23 cellular contexts compared by ENCODE assay signal in genomic region chr2:37764739-37765138, GRCh38.
DNase-seq lines count a peak whose midpoint lies in the region; TF ChIP-seq lines count a peak whose summit lies in the region.
"Had no signal": no experiment of that assay in that cellular context is flagged by ENCODE, and none has a peak within 500 bp of the region (broad histone marks: within the 10 kb centered on the region; RNA-seq: fewer than 3 reads in every experiment).

No MANE protein-coding gene starts in this region.

- H3K79me2 ChIP-seq in ACC112 (ENCODE audit: control insufficient read depth, insufficient read depth, low read length, unreplicated experiment), result no peaks in the 10 kb centered on the region
- no peaks in the 10 kb centered on the region for H3K79me2 ChIP-seq in Loucy (ENCODE audit: insufficient read depth, low read length)

- H3K27me3 ChIP-seq in ACC112 (ENCODE audit: insufficient read depth, low read length) (no peaks in the 10 kb centered on the region), Loucy (ENCODE audit: insufficient read depth, low read length, poor library complexity, severe bottlenecking) (no peaks in the 10 kb centered on the region)
- H3K27me3 ChIP-seq: ovary, testis had no signal

- H3K9me3 ChIP-seq in Loucy (ENCODE audit: insufficient read depth, low read depth, low read length), result peaks cover 1% of the 10 kb centered on the region; the same call in 1 of the 2 replicates
- H3K9me3 ChIP-seq: lower lobe of right lung, ovary, testis had no signal

- H3K9me3 Mint-ChIP-seq in mesothelial cell of epicardium, result no peaks in the 10 kb centered on the region
- H3K9me3 Mint-ChIP-seq: activated T-helper 17 cell treated with anti-CD3 and anti-CD28 coated beads, Interleukin-2, amount 50 U/mL, for 72 hours; GM23338 had no signal

- no peak for TF ChIP-seq CTCF in Loucy (conservative IDR thresholded peaks at IDR 0.05; ENCODE audit: low read length)
- TF ChIP-seq CTCF in cardiac fibroblast (IDR thresholded peaks at IDR 0.05; ENCODE audit: low read depth, low read length), result no peak
- TF ChIP-seq CTCF in mesothelial cell of epicardium (IDR thresholded peaks at IDR 0.05; ENCODE audit: unreplicated experiment), result no peak

- H3K4me2 ChIP-seq in Loucy (ENCODE audit: low read depth, low read length, poor library complexity, severe bottlenecking), result peak overlapping the region; percentile 54
- H3K4me2 ChIP-seq: GM23338 had no signal

- H3K4me1 Mint-ChIP-seq in mesothelial cell of epicardium, result peaks cover 59% of the 10 kb centered on the region
- H3K4me1 Mint-ChIP-seq: activated T-helper 17 cell treated with anti-CD3 and anti-CD28 coated beads, Interleukin-2, amount 50 U/mL, for 72 hours had no signal

- H3K36me3 ChIP-seq in ACC112 (ENCODE audit: insufficient read depth, low read length) (no peaks in the 10 kb centered on the region), Loucy (ENCODE audit: insufficient read depth, low read length) (no peaks in the 10 kb centered on the region)
- H3K36me3 ChIP-seq: lower lobe of right lung, ovary had no signal

- peak; percentile 25 to 61 for DNase-seq in cardiac fibroblast (ENCODE audit: low read depth in 2 of 2)
- DNase-seq in mesothelial cell of epicardium (ENCODE audit: low spot score in 2 of 2, unreplicated experiment in 2 of 2), result no peak
- no peak for DNase-seq in HT-29 (ENCODE audit: low spot score)
- DNase-seq in activated CD4-positive, alpha-beta T cell treated with anti-CD3 and anti-CD28 coated beads for 4 hours, result no peak
- DNase-seq in LoVo (ENCODE audit: low spot score), result no peak
- no peak for DNase-seq in HPDE6-E6E7 (ENCODE audit: extremely low spot score)
- DNase-seq: activated CD4-positive, alpha-beta T cell treated with anti-CD3 and anti-CD28 coated beads, Interleukin-2, amount 10 ng/mL, durations not matched to agents 7 days and 5 days; DMS53; Karpas-422; lower lobe of right lung; NCI-H146; NCI-H2171 treated with DMSO at 0.1 percent for 48 hours; ovary; right cardiac atrium; Right ventricle myocardium superior; T-helper 1 cell; testis had no signal

- no peaks in the 10 kb centered on the region for H3K27me3 Mint-ChIP-seq in mesothelial cell of epicardium (ENCODE audit: low read depth)
- H3K27me3 Mint-ChIP-seq: activated naive CD8-positive, alpha-beta T cell; activated T-helper 17 cell treated with anti-CD3 and anti-CD28 coated beads, Interleukin-2, amount 50 U/mL, for 72 hours had no signal

- no peaks in the 10 kb centered on the region for H4K20me1 ChIP-seq in Loucy (ENCODE audit: insufficient read depth, low read length, poor library complexity, severe bottlenecking)

- H3K36me3 Mint-ChIP-seq in mesothelial cell of epicardium, result peaks cover 4% of the 10 kb centered on the region

- H3K4me1 ChIP-seq in ACC112 (ENCODE audit: control insufficient read depth, insufficient read depth, low read length, unreplicated experiment), result peaks cover 63% of the 10 kb centered on the region
- H3K4me1 ChIP-seq in Loucy (ENCODE audit: insufficient read depth, low read length, poor library complexity, severe bottlenecking), result peaks cover 43% of the 10 kb centered on the region

- peak overlapping the region; percentile 44 for H3K9ac ChIP-seq in Loucy (ENCODE audit: low read depth, low read length, poor library complexity, severe bottlenecking)

- H2AFZ ChIP-seq in ACC112 (ENCODE audit: low read length, unreplicated experiment), result peak overlapping the region; percentile 64
- H2AFZ ChIP-seq in Loucy (ENCODE audit: low read length), result peak overlapping the region; percentile 26; the same call in 1 of the 2 replicates
- H2AFZ ChIP-seq: GM23338 had no signal

- H3K4me3 ChIP-seq in ACC112 (ENCODE audit: low read depth, low read length) (no peak overlapping the region), Loucy (ENCODE audit: low read length, poor library complexity, severe bottlenecking) (peak overlapping the region; percentile 15), cardiac fibroblast (replicated peaks in 1 of 2; ENCODE audit: low read depth in 2 of 2, low read length in 2 of 2) (no peak overlapping the region)
- H3K4me3 ChIP-seq: coronary artery, GM23338, lower lobe of right lung, ovary, testis had no signal

- H3K27ac Mint-ChIP-seq in mesothelial cell of epicardium, result peak overlapping the region; percentile 54
- H3K27ac Mint-ChIP-seq: activated CD4-positive, alpha-beta T cell treated with anti-CD3 and anti-CD28 coated beads, Interleukin-2, amount 10 ng/mL, durations not matched to agents 7 days and 5 days; activated naive CD8-positive, alpha-beta T cell; activated T-helper 17 cell treated with anti-CD3 and anti-CD28 coated beads, Interleukin-2, amount 50 U/mL, for 72 hours; GM23338 had no signal

- H3F3A ChIP-seq in Loucy (ENCODE audit: low read depth), result no peaks in the 10 kb centered on the region

- H3K4me3 Mint-ChIP-seq in mesothelial cell of epicardium, result no peak overlapping the region
- H3K4me3 Mint-ChIP-seq: activated CD4-positive, alpha-beta T cell treated with anti-CD3 and anti-CD28 coated beads, Interleukin-2, amount 10 ng/mL, durations not matched to agents 7 days and 5 days; activated naive CD8-positive, alpha-beta T cell; activated T-helper 17 cell treated with anti-CD3 and anti-CD28 coated beads, Interleukin-2, amount 50 U/mL, for 72 hours; GM23338 had no signal

- peak overlapping the region; percentile 77 for H3K27ac ChIP-seq in ACC112 (ENCODE audit: low read depth, low read length)
- H3K27ac ChIP-seq: coronary artery, lower lobe of right lung, ovary, testis had no signal

- no peaks in the 10 kb centered on the region for H3K9me2 ChIP-seq in Loucy (replicated peaks; ENCODE audit: low read depth, low read length)

Comparison
In these comparisons a context has a peak if more than half of its experiments do, and no peak if none do; other contexts are left out.
1. DNase-seq: peak in cardiac fibroblast (2 of 2); none in mesothelial cell of epicardium (0 of 2), HT-29 (single experiment), activated CD4-positive, alpha-beta T cell treated with anti-CD3 and anti-CD28 coated beads for 4 hours (0 of 2), LoVo (single experiment) and HPDE6-E6E7 (single experiment).